In the genomic region with DNA sequence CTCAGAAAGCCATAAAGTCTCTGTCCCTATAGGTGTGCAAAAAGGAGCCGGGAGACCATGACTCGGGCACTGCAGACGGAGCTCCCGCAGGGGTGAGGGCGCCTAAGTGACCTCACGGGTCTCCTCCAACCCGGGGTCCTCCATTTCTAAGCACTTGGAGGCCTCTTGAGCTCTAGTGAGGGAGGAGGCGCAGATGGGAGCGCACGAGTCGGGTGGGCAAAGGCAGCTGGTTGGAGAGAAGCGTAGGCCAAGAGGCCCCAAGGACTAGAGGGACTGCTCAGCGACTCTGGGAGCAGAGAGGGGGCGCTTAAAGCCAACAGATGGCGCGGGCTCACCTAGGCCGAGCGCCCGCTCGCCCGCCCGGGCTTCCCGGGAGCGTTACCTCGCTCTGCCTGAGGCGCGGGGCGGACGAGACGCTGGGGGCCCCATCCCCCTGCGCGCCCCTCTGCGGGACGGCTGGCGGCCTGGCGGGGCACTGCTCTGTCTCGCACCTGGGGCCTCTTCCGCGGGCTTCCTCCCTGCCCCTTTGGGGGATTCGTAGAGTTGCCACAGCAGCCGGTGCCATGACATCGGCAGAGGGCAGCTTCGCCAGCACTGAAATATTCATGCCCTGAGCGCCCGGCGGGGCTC, we compare ENCODE assay signal across 9 cellular contexts. TPM values are rescaled to one million over a fixed set of nuclear protein-coding genes. Genes with fewer than 3 reads are reported as not detected.
DNase-seq lines count a peak whose midpoint lies in the region; ATAC-seq, FAIRE-seq and TF ChIP-seq lines count a peak whose summit lies in the region.
"Had no signal": no experiment of that assay in that cellular context is flagged by ENCODE, and none has a peak within 500 bp of the region (broad histone marks: within the 10 kb centered on the region; RNA-seq: fewer than 3 reads in every experiment).

No MANE protein-coding gene starts in this region.

- FAIRE-seq in GM12878 (lab: Jason Lieb, UNC) (no peak), RCC 7860 (lab: Jason Lieb, UNC) (no peak)

- intact Hi-C loops in GM12878 (cut with micrococcal nuclease; ENCODE audit: unreplicated experiment): no loop called here

- RAD21 ChIA-PET in GM12878 (lab: Charles Lee; ENCODE audit: unreplicated experiment): interaction anchor here (1.0 to 1.4 kb wide), 2 partner anchors 172 to 312 kb away, joined by 3 to 6 read pairs; no protein-coding TSS in a partner anchor

- TF ChIP-seq EP300 in GM12878 (IDR thresholded peaks at IDR 0.05; ENCODE audit: borderline replicate concordance in 1 of 2, control insufficient read depth in 1 of 2, low read depth in 2 of 2, low read length in 2 of 2): no peak

- peaks cover 3% of the 10 kb centered on the region; the same call in 1 of the 2 replicates for H4K20me1 ChIP-seq in GM12878 (ENCODE audit: control insufficient read depth, insufficient read depth)

- no peaks in the 10 kb centered on the region for H3K4me1 ChIP-seq in GM12878 (ENCODE audit: control insufficient read depth, insufficient read depth, low read length)

- 11% methylated on average over 40 of the region's 46 CpGs for WGBS in GM12878 (ENCODE audit: insufficient coverage, insufficient replicate concordance, low lambda C conversion rate, missing lambda C conversion rate)

- CTCF ChIA-PET in GM12878 (lab: Yijun Ruan, JAX): interaction anchor here (0.7 to 3.6 kb wide), 6 partner anchors 12 to 308 kb away, joined by 3 to 13 read pairs (median 4); partner anchors contain the start of gene SLC29A3

- H3K9ac ChIP-seq in GM12878 (ENCODE audit: control insufficient read depth, insufficient read depth, low read length): no peak overlapping the region

- TF ChIP-seq RAD21 in GM12878 (IDR thresholded peaks at IDR 0.05; ENCODE audit: insufficient read depth, low read depth, low read length): peak; percentile 39

- 0 out of 2 replicates have a peak overlapping the region, but pooled peaks have one; percentile 23 for H3K4me2 ChIP-seq in GM12878 (ENCODE audit: control insufficient read depth, insufficient read depth)

- no peaks in the 10 kb centered on the region for H3K9me3 ChIP-seq in GM12878 (replicated peaks; ENCODE audit: control insufficient read depth, insufficient read depth, low read length)

- SMC1A ChIA-PET in GM12878 (lab: Charles Lee; ENCODE audit: uncharacterized antibody, unreplicated experiment): interaction anchor here (1.1 kb wide), 1 partner anchor 312 kb away, joined by 3 read pairs; no protein-coding TSS in a partner anchor

- POLR2A ChIA-PET in GM12878 (lab: Charles Lee): no interaction called here

- H3K4me3 ChIP-seq in GM12878: no peak overlapping the region

- H2AFZ ChIP-seq in GM12878 (ENCODE audit: control insufficient read depth, low read depth, low read length): no peak overlapping the region

- peak; percentile 15 to 56 (median 17); a peak in 4 of 6 replicates for TF ChIP-seq CTCF in GM12878 (IDR thresholded peaks at IDR 0.05 in 2 of 3, conservative IDR thresholded peaks at IDR 0.05 in 1 of 3; ENCODE audit: control insufficient read depth in 2 of 3, extremely low read depth in 1 of 3, insufficient read depth in 1 of 3, low read depth in 3 of 3, low read length in 3 of 3)

- no peaks in the 10 kb centered on the region for H3K79me2 ChIP-seq in GM12878 (ENCODE audit: control insufficient read depth, insufficient read depth, low read length)

- BruUV-seq in GM12878 (replicated peaks; lab: Mats Ljungman, UMichigan): no TSS peak

- ATAC-seq in activated CD4-positive, CD25-positive, alpha-beta regulatory T cell treated with anti-CD3 and anti-CD28 coated beads, Interleukin-2, amount 50 U/mL, for 24 hours: peak; percentile 51 to 56
- peak; percentile 86 for ATAC-seq in GM12878

- in situ Hi-C loops in GM12878 (cut with MboI): no loop called here

- peaks cover 22 to 31% of the 10 kb centered on the region in 2 experiments for H3K27me3 ChIP-seq in GM12878 (replicated peaks in 1 of 2; ENCODE audit: control insufficient read depth in 2 of 2, insufficient read depth in 2 of 2, low read length in 1 of 2)

- H3K27ac ChIP-seq in GM12878 (ENCODE audit: control insufficient read depth, insufficient read depth): no peak overlapping the region
- H3K27ac ChIP-seq: VCaP had no signal

- DNase-seq in activated CD4-positive, CD25-positive, alpha-beta regulatory T cell (lab: John Stamatoyannopoulos, UW): no peak
- DNase-seq in NCI-H748 (lab: John Stamatoyannopoulos, UW; ENCODE audit: unreplicated experiment) (peak; percentile 83), GM12878 (ENCODE audit: low read depth, low spot score) (no peak), iPS-NIHi11 (ENCODE audit: low spot score) (peak; percentile 85), RCC 7860 (ENCODE audit: low spot score) (no peak), kidney tubule cell (ENCODE audit: low spot score) (no peak)
- DNase-seq in stimulated activated CD4-positive, alpha-beta T cell treated with anti-CD3 and anti-CD28 coated beads, Interleukin-4, amount 100 ng/mL, for 48 hours (ENCODE audit: low read depth in 2 of 2): peak; percentile 23 to 24

- no peak for TF ChIP-seq POLR2A in GM12878 (IDR thresholded peaks at IDR 0.05; ENCODE audit: low read depth, low read length)

- H3K36me3 ChIP-seq in GM12878 (ENCODE audit: control insufficient read depth in 2 of 2, insufficient read depth in 2 of 2, low read length in 1 of 2): no peaks in the 10 kb centered on the region

TF ChIP-seq in GM12878, 131 proteins besides CTCF, POLR2A, EP300 and RAD21:
- 0 out of 2 replicates have a peak, but pooled peaks have one; percentile 44 for TF ChIP-seq EZH2 (IDR thresholded peaks at IDR 0.05; ENCODE audit: borderline replicate concordance, control insufficient read depth, low read depth, low read length)
- TF ChIP-seq SPI1 (IDR thresholded peaks at IDR 0.05; ENCODE audit: borderline replicate concordance, insufficient read depth, low read depth, low read length): no peak

RNA-seq across cellular contexts. Expression of gene CDH23, which starts 0.5 kb away (rescaled TPM):
- total RNA-seq in GM12878 (2013; cell fraction: nucleolus; rRNA removed): 0.65 and 1.0 TPM in 2 replicates
- total RNA-seq in GM12878 (2014; rRNA removed) (0.22 and 0.40 TPM in 2 replicates), GM12878 (2014; rRNA removed; fragmentation: Illumina TruSeq; extraction: Trizol) (0.14 and 0.22 TPM in 2 replicates), GM12878 (2021) (0.16 and 0.26 TPM in 2 replicates)
- 0.05 TPM for polyA plus RNA-seq in GM12878 (2011; ENCODE audit: low read depth)
- polyA plus RNA-seq in GM12878 (2011; rRNA removed) (0.04 and 0.12 TPM in 2 replicates), GM12878 (2014; fragmentation: Illumina TruSeq; extraction: Trizol) (0.03 and 0.13 TPM in 2 replicates), GM12878 (2014; fragmentation: Nextera tagmentation; extraction: Ambion mirVana) (under 1 TPM in 1 of 2 experiments, not detected in 1; 0.09 TPM), GM12878 (2014; rRNA removed) (0.15 and 0.34 TPM in 2 replicates), GM12878 (2016; fragmentation: Nextera tagmentation; extraction: Ambion mirVana) (under 1 TPM; 0.12 to 0.15 TPM)
- polyA plus RNA-seq in GM12878 (2011; cell fraction: cytosol; rRNA removed): 0.10 and 0.12 TPM in 2 replicates
- polyA plus RNA-seq in GM12878 (2011; cell fraction: nucleus; rRNA removed): 0.31 and 0.37 TPM in 2 replicates
- polyA plus RNA-seq in GM12878 (2012): 0.18 and 0.25 TPM in 2 replicates
- polyA minus RNA-seq in GM12878 (2011; rRNA and poly(A)+ RNA removed): 0.05 TPM in 1 of 2 replicates, not detected in the other
- not detected in 2 replicates for polyA minus RNA-seq in GM12878 (2011; cell fraction: cytosol; rRNA and poly(A)+ RNA removed)
- polyA minus RNA-seq in GM12878 (2011; cell fraction: nucleus; rRNA and poly(A)+ RNA removed): 0.10 TPM in 1 of 2 replicates, not detected in the other

Comparison
In these comparisons a context has a peak if more than half of its experiments do, and no peak if none do; other contexts are left out.
1. DNase-seq: peak in NCI-H748 (single experiment), iPS-NIHi11 (single experiment) and stimulated activated CD4-positive, alpha-beta T cell treated with anti-CD3 and anti-CD28 coated beads, Interleukin-4, amount 100 ng/mL, for 48 hours (2 of 2); none in activated CD4-positive, CD25-positive, alpha-beta regulatory T cell (0 of 4), GM12878 (single experiment), RCC 7860 (single experiment) and kidney tubule cell (single experiment).